In genomic region chr4:109816082-109816442, GRCh38 we compare ENCODE assay signal across 8 cellular contexts. TPM values are rescaled to one million over a fixed set of nuclear protein-coding genes. Genes with fewer than 3 reads are reported as not detected.
DNase-seq lines count a peak whose midpoint lies in the region; ATAC-seq and TF ChIP-seq lines count a peak whose summit lies in the region.

No MANE protein-coding gene starts in this region.

- H3K9me3 Mint-ChIP-seq in naive thymus-derived CD4-positive, alpha-beta T cell: no peaks in the 10 kb centered on the region

- in situ Hi-C loops in HAP-1 (cut with MboI; ENCODE audit: low sequenced_read_pairs): no loop called here

- intact Hi-C loops in dorsolateral prefrontal cortex (cut with DNase I): loop anchor here (5.0 to 10.0 kb wide), 4 partner anchors 84 to 384 kb away; partner anchors contain the start of genes CASP6 (in 2 of the 2), SEC24B (in 2 of the 2) and PLA2G12A (in 1 of the 2)
- intact Hi-C loops in naive thymus-derived CD4-positive, alpha-beta T cell (cut with micrococcal nuclease): loop anchor here (1.0 to 10.0 kb wide), 7 partner anchors 10 to 1821 kb away; partner anchors contain the start of genes COL25A1 (in 1 of the 2) and OSTC (in 1 of the 2)

- H3K27ac Mint-ChIP-seq in naive thymus-derived CD4-positive, alpha-beta T cell: peak overlapping the region; percentile 96 to 99 (median 98)

- H3K36me3 ChIP-seq in HAP-1 (replicated peaks): peaks cover 33% of the 10 kb centered on the region
- H3K36me3 ChIP-seq in naive thymus-derived CD4-positive, alpha-beta T cell (ENCODE audit: control insufficient read depth in 2 of 3, insufficient read depth in 3 of 3, low read length in 3 of 3): peaks cover 0 to 7% (median 0%) of the 10 kb centered on the region in 3 experiments

- peak overlapping the region; percentile 93 to 99 (median 98) for H3K4me3 Mint-ChIP-seq in naive thymus-derived CD4-positive, alpha-beta T cell

- peak; percentile 38 for ATAC-seq in naive thymus-derived CD4-positive, alpha-beta T cell
- ATAC-seq in stimulated activated naive CD8-positive, alpha-beta T cell treated with anti-CD3 and anti-CD28 coated beads, Interleukin-15, Interleukin-2, amounts not matched to agents 100 U/mL and 50 U/mL, for 24 hours: no peak
- no peak for ATAC-seq in HG02970 (IDR thresholded peaks at IDR 0.05; ENCODE audit: low FRiP score, unreplicated experiment)

- no peak for TF ChIP-seq CTCF in dorsolateral prefrontal cortex (IDR thresholded peaks at IDR 0.05 in 54 of 56, conservative IDR thresholded peaks at IDR 0.05 in 2 of 56; ENCODE audit: low read depth in 1 of 56, partially characterized antibody in 56 of 56)

- POLR2A ChIA-PET in naive thymus-derived CD4-positive, alpha-beta T cell (lab: Charles Lee): interaction anchor here (2.0 to 2.5 kb wide), 2 partner anchors 115 to 257 kb away, joined by 6 to 11 read pairs; partner anchors contain the start of gene MCUB

- H3K27me3 ChIP-seq in HAP-1 (ENCODE audit: low read depth) (no peaks in the 10 kb centered on the region), dorsolateral prefrontal cortex (no peaks in the 10 kb centered on the region)
- no peaks in the 10 kb centered on the region for H3K27me3 ChIP-seq in naive thymus-derived CD4-positive, alpha-beta T cell (ENCODE audit: control insufficient read depth in 2 of 2, insufficient read depth in 2 of 2, low read length in 2 of 2)

- DNase-seq in HAP-1 (ENCODE audit: low spot score in 2 of 2) (peak in 1 of 2 experiments; percentile 42), dorsolateral prefrontal cortex (peak in 2 of 10 donors; percentile 17 to 47), NCI-H748 (lab: John Stamatoyannopoulos, UW; ENCODE audit: unreplicated experiment) (no peak), NCI-H526 treated with DMSO at 0.1 percent for 48 hours (lab: John Stamatoyannopoulos, UW) (no peak)
- DNase-seq in activated CD4-positive, alpha-beta T cell treated with anti-CD3 and anti-CD28 coated beads for 1 hour: peak; percentile 21
- DNase-seq in naive thymus-derived CD4-positive, alpha-beta T cell: peak; percentile 18 to 66 (median 47)
- DNase-seq in stimulated activated naive CD8-positive, alpha-beta T cell treated with anti-CD3 and anti-CD28 coated beads, Interleukin-15, Interleukin-2, amounts not matched to agents 100 U/mL and 50 U/mL, for 24 hours: peak; percentile 56

- no peaks in the 10 kb centered on the region for H3K27me3 Mint-ChIP-seq in naive thymus-derived CD4-positive, alpha-beta T cell

- H3K4me1 Mint-ChIP-seq in naive thymus-derived CD4-positive, alpha-beta T cell: peaks cover 28 to 58% (median 54%) of the 10 kb centered on the region in 7 donors

- H3K36me3 Mint-ChIP-seq in naive thymus-derived CD4-positive, alpha-beta T cell: peaks cover 0 to 32% (median 19%) of the 10 kb centered on the region in 5 donors

- H3K4me3 ChIP-seq in HAP-1: peak overlapping the region; percentile 72
- peak overlapping the region; percentile 54 to 98 (median 86) for H3K4me3 ChIP-seq in dorsolateral prefrontal cortex
- peak overlapping the region; percentile 88 for H3K4me3 ChIP-seq in naive thymus-derived CD4-positive, alpha-beta T cell (ENCODE audit: low read length)

- H3K9me3 ChIP-seq in HAP-1: no peaks in the 10 kb centered on the region
- H3K9me3 ChIP-seq in naive thymus-derived CD4-positive, alpha-beta T cell (ENCODE audit: control insufficient read depth in 2 of 3, low read length in 3 of 3): no peaks in the 10 kb centered on the region

- H3K27ac ChIP-seq in dorsolateral prefrontal cortex: peak overlapping the region in 9 of 59 donors; percentile 12 to 90 (median 85)
- peak overlapping the region; percentile 95 for H3K27ac ChIP-seq in naive thymus-derived CD4-positive, alpha-beta T cell (ENCODE audit: low read depth, low read length)

- peaks cover 13% of the 10 kb centered on the region; the same call in 1 of the 2 replicates for H3K4me1 ChIP-seq in HAP-1
- H3K4me1 ChIP-seq in naive thymus-derived CD4-positive, alpha-beta T cell (ENCODE audit: control insufficient read depth in 2 of 2, insufficient read depth in 2 of 2, low read length in 2 of 2): peaks cover 15% of the 10 kb centered on the region in 2 donors

- CTCF ChIA-PET in naive thymus-derived CD4-positive, alpha-beta T cell (lab: Charles Lee): interaction anchor here (1.1 kb wide), 1 partner anchor 12 kb away, joined by 4 read pairs; the partner anchor contains the start of gene RRH

RNA-seq across cellular contexts. Expression of gene GAR1, which starts 0.5 kb away (rescaled TPM):
- 10 to 100 TPM in 46 of 120 experiments, 1 to 10 TPM in 74; 5.6 to 15.2 (median 9.3) TPM for total RNA-seq in dorsolateral prefrontal cortex
- 10 to 100 TPM in 4 of 5 experiments, 1 to 10 TPM in 1; 9.5 to 24.8 (median 10.3) TPM for total RNA-seq in naive thymus-derived CD4-positive, alpha-beta T cell
- 10 to 100 TPM; 16.4 to 18.6 TPM for polyA plus RNA-seq in naive thymus-derived CD4-positive, alpha-beta T cell

RNA-seq across cellular contexts. Expression of gene RRH, which starts 11.7 kb away (rescaled TPM):
- total RNA-seq in dorsolateral prefrontal cortex: 1 to 10 TPM in 78 of 120 experiments, under 1 TPM in 40, not detected in 2; 0.42 to 2.8 (median 1.3) TPM
- total RNA-seq in naive thymus-derived CD4-positive, alpha-beta T cell: under 1 TPM in 1 of 5 experiments, not detected in 4; 0.49 TPM
- not detected for polyA plus RNA-seq in naive thymus-derived CD4-positive, alpha-beta T cell

RNA-seq across cellular contexts. Expression of gene CFI, which starts 14.3 kb away (rescaled TPM):
- total RNA-seq in dorsolateral prefrontal cortex: 10 to 100 TPM in 9 of 120 experiments, 1 to 10 TPM in 111; 1.1 to 21.7 (median 5.1) TPM
- not detected for total RNA-seq in naive thymus-derived CD4-positive, alpha-beta T cell
- polyA plus RNA-seq in naive thymus-derived CD4-positive, alpha-beta T cell: not detected

RNA-seq across cellular contexts. Expression of gene LRIT3, which starts 31.8 kb away (rescaled TPM):
- 1 to 10 TPM in 83 of 120 experiments, under 1 TPM in 37; 0.19 to 2.4 (median 1.2) TPM for total RNA-seq in dorsolateral prefrontal cortex
- under 1 TPM; 0.17 to 0.41 (median 0.34) TPM for total RNA-seq in naive thymus-derived CD4-positive, alpha-beta T cell
- under 1 TPM in 1 of 2 donors, not detected in 1; 0.15 TPM for polyA plus RNA-seq in naive thymus-derived CD4-positive, alpha-beta T cell

Comparison
In these comparisons a context has a peak if more than half of its experiments do, and no peak if none do; other contexts are left out.
1. DNase-seq: peak in activated CD4-positive, alpha-beta T cell treated with anti-CD3 and anti-CD28 coated beads for 1 hour (single experiment), naive thymus-derived CD4-positive, alpha-beta T cell (9 of 9) and stimulated activated naive CD8-positive, alpha-beta T cell treated with anti-CD3 and anti-CD28 coated beads, Interleukin-15, Interleukin-2, amounts not matched to agents 100 U/mL and 50 U/mL, for 24 hours (single experiment); none in NCI-H748 (single experiment) and NCI-H526 treated with DMSO at 0.1 percent for 48 hours (single experiment).
2. Peak in every context shown above with its lines, with median percentiles within 50 percentile points of each other: H3K4me3 ChIP-seq.